In the genomic region with DNA sequence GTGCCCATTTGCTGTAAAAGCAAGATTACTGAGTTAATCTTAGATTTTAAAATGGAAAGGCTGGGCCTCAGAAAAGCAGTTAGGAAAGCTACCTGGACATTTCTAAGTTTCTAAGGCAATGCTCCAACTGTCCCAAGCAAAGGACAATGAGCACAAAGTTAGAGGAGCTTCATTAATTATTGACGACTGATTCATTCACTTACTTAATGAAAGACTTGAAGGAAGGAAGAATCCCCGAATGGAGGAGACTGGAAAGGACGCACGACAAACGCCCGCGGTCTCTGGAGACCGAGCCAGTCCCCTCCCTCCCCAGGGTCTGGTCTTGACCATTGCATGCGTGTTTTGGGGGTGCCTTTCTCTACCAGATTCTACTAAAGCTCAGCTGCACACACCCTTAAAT, we compare ENCODE assay signal across 23 cellular contexts. TPM values are rescaled to one million over a fixed set of nuclear protein-coding genes. Genes with fewer than 3 reads are reported as not detected.
A peak's percentile ranks its signal among the peaks of the same experiment; 100 is the strongest.
DNase-seq lines count a peak whose midpoint lies in the region; ATAC-seq, FAIRE-seq and TF ChIP-seq lines count a peak whose summit lies in the region.
"Had no signal": no experiment of that assay in that cellular context is flagged by ENCODE, and none has a peak within 500 bp of the region (broad histone marks: within the 10 kb centered on the region; RNA-seq: fewer than 3 reads in every experiment).

No MANE protein-coding gene starts in this region.

- H3K9me3 ChIP-seq in iPS-15b (ENCODE audit: control insufficient read depth, insufficient read depth, low read length) (no peaks in the 10 kb centered on the region), osteoblast (ENCODE audit: low read depth, low read length) (no peaks in the 10 kb centered on the region), H9 (ENCODE audit: control insufficient read depth, low read depth, low read length) (no peaks in the 10 kb centered on the region)
- H3K9me3 ChIP-seq: SJCRH30 had no signal

- no peak overlapping the region for H2BK12ac ChIP-seq in H9 (ENCODE audit: insufficient read length, low read depth, low read length)

- peaks cover 6% of the 10 kb centered on the region for H3K4me1 Mint-ChIP-seq in GM23338
- H3K4me1 Mint-ChIP-seq in H9: peaks cover 22 to 33% of the 10 kb centered on the region in 2 experiments
- H3K4me1 Mint-ChIP-seq: T-cell had no signal

- no peak; the same call in 2 of the 3 replicates for ATAC-seq in GM23338
- ATAC-seq: CD8-positive, alpha-beta T cell; T-cell had no signal

- H2BK15ac ChIP-seq in H9 (ENCODE audit: low read depth, low read length): no peak overlapping the region

- H3K4me2 ChIP-seq in GM23338: peak overlapping the region; percentile 28
- H3K4me2 ChIP-seq in osteoblast (ENCODE audit: insufficient read depth, low read length): peak overlapping the region; percentile 45
- H3K4me2 ChIP-seq in H9 (ENCODE audit: insufficient read depth, insufficient read length, low read length): no peak overlapping the region

- no peaks in the 10 kb centered on the region for H3F3A ChIP-seq in GM23338 (replicated peaks; ENCODE audit: low read depth)

- H3K9me2 ChIP-seq in GM23338 (ENCODE audit: insufficient read depth): peaks cover 3% of the 10 kb centered on the region

- H2AK5ac ChIP-seq in H9 (ENCODE audit: insufficient read length, low read length): no peak overlapping the region

- no peaks in the 10 kb centered on the region for H3K36me3 ChIP-seq in GM23338 (ENCODE audit: insufficient read depth)
- no peaks in the 10 kb centered on the region for H3K36me3 ChIP-seq in iPS-15b (ENCODE audit: control insufficient read depth, insufficient read depth, low read length)
- H3K36me3 ChIP-seq in osteoblast (ENCODE audit: insufficient read depth, low read length): no peaks in the 10 kb centered on the region
- H3K36me3 ChIP-seq: SJCRH30 had no signal

- H2BK5ac ChIP-seq in H9 (ENCODE audit: insufficient read length, low read length): no peak overlapping the region

- no peak for FAIRE-seq in GM12891 (lab: Jason Lieb, UNC)
- FAIRE-seq: GM19239, RCC 7860 had no signal

- no peak overlapping the region for H2BK120ac ChIP-seq in H9 (ENCODE audit: low read depth, low read length, poor library complexity, severe bottlenecking)

- H3K27me3 Mint-ChIP-seq in GM23338 (ENCODE audit: insufficient read depth, low read depth, poor library complexity) (no peaks in the 10 kb centered on the region), H9 (ENCODE audit: low read depth) (peaks cover 7% of the 10 kb centered on the region)

- no CpG with 5 or more reads among the region's 9 CpGs for WGBS in H9 (ENCODE audit: extremely low coverage, insufficient read length, low lambda C conversion rate)

- intact Hi-C loops in cardiac septum (cut with DNase I): no loop called here

- DNase-seq in GM23338 (ENCODE audit: low spot score): peak; percentile 25
- no peak for DNase-seq in osteoblast (ENCODE audit: insufficient read length, low spot score, missing footprints)
- no peak for DNase-seq in caudate nucleus (lab: John Stamatoyannopoulos, UW)
- DNase-seq in GM12891 (ENCODE audit: insufficient read length, low spot score): no peak
- no peak for DNase-seq in cardiac septum (ENCODE audit: low spot score)
- no peak for DNase-seq in H9
- DNase-seq: AML-193; C1 segment of cervical spinal cord; CD8-positive, alpha-beta T cell; GDM1; Karpas-422; MV-4-11; NCI-H1694 treated with DMSO at 0.1 percent for 48 hours; NCI-H2081 treated with DMSO at 0.1 percent for 48 hours; NCI-H2171 treated with DMSO at 0.1 percent for 48 hours; NCI-H524 treated with DMSO at 0.1 percent for 48 hours; NCI-H82; OCI-M1; SJCRH30; T-cell had no signal

- H3K36me3 Mint-ChIP-seq in GM23338 (ENCODE audit: low read depth) (no peaks in the 10 kb centered on the region), H9 (ENCODE audit: insufficient read depth in 1 of 3, low read depth in 3 of 3) (no peaks in the 10 kb centered on the region)
- H3K36me3 Mint-ChIP-seq: CD8-positive, alpha-beta T cell; T-cell had no signal

- no peak overlapping the region for H4K5ac ChIP-seq in H9 (ENCODE audit: insufficient read length, low read depth, low read length)

- no peaks in the 10 kb centered on the region for H4K20me1 ChIP-seq in GM23338 (replicated peaks; ENCODE audit: insufficient read depth)
- no peaks in the 10 kb centered on the region for H4K20me1 ChIP-seq in osteoblast (ENCODE audit: insufficient read depth, low read length)
- no peaks in the 10 kb centered on the region for H4K20me1 ChIP-seq in H9 (ENCODE audit: control insufficient read depth, insufficient read depth, insufficient read length)

- no peaks in the 10 kb centered on the region for H3K23me2 ChIP-seq in H9 (ENCODE audit: insufficient read length, low read depth, low read length, poor library complexity, severe bottlenecking)

- H3K9me3 Mint-ChIP-seq in GM23338 (no peaks in the 10 kb centered on the region), H9 (no peaks in the 10 kb centered on the region; a peak in 1 of 5 replicates)
- H3K9me3 Mint-ChIP-seq: CD8-positive, alpha-beta T cell; T-cell had no signal

- H3K79me2 ChIP-seq in GM23338 (replicated peaks; ENCODE audit: insufficient read depth) (no peaks in the 10 kb centered on the region), osteoblast (ENCODE audit: insufficient read depth, low read length) (no peaks in the 10 kb centered on the region), H9 (ENCODE audit: insufficient read depth, low read length) (no peaks in the 10 kb centered on the region)

- H3K27ac Mint-ChIP-seq in GM23338 (no peak overlapping the region), H9 (no peak overlapping the region)
- H3K27ac Mint-ChIP-seq: CD8-positive, alpha-beta T cell; T-cell had no signal

- H3K23ac ChIP-seq in H9 (ENCODE audit: insufficient read length, low read depth, low read length): no peak overlapping the region

- H3K27me3 ChIP-seq in GM23338 (ENCODE audit: insufficient read depth) (no peaks in the 10 kb centered on the region), iPS-15b (ENCODE audit: control insufficient read depth, insufficient read depth, low read length) (peaks cover 5% of the 10 kb centered on the region), osteoblast (ENCODE audit: insufficient read depth, low read length) (peaks cover 16% of the 10 kb centered on the region), H9 (ENCODE audit: insufficient read depth, low read length) (no peaks in the 10 kb centered on the region)
- H3K27me3 ChIP-seq: SJCRH30 had no signal

- H2BK20ac ChIP-seq in H9 (ENCODE audit: low read depth, low read length, poor library complexity, severe bottlenecking): no peak overlapping the region

- TF ChIP-seq POLR2A in GM12891 (IDR thresholded peaks at IDR 0.05; ENCODE audit: low read depth, low read length): no peak

- H3T11ph ChIP-seq in H9 (ENCODE audit: low read length): no peak overlapping the region

- H3K4me1 ChIP-seq in GM23338 (ENCODE audit: insufficient read depth) (peaks cover 19% of the 10 kb centered on the region; the same call in 1 of the 2 replicates), iPS-15b (ENCODE audit: control insufficient read depth, insufficient read depth, low read length) (peaks cover 3% of the 10 kb centered on the region), osteoblast (ENCODE audit: insufficient read depth, low read length) (no peaks in the 10 kb centered on the region), H9 (ENCODE audit: insufficient read depth, low read length) (no peaks in the 10 kb centered on the region)

- H3K14ac ChIP-seq in H9 (ENCODE audit: insufficient read depth, low read length): no peak overlapping the region

- H3K56ac ChIP-seq in H9 (ENCODE audit: insufficient read length, low read depth, low read length): no peak overlapping the region

- H3K4me3 Mint-ChIP-seq in GM23338 (no peak overlapping the region), H9 (no peak overlapping the region)
- H3K4me3 Mint-ChIP-seq: CD8-positive, alpha-beta T cell; T-cell had no signal

- H3K27ac ChIP-seq in GM23338 (ENCODE audit: low read depth) (no peak overlapping the region), osteoblast (ENCODE audit: low read depth, low read length) (no peak overlapping the region), caudate nucleus (ENCODE audit: low read depth, low read length) (no peak overlapping the region), H9 (ENCODE audit: insufficient read length, low read depth, low read length) (no peak overlapping the region)
- H3K27ac ChIP-seq: SJCRH30 had no signal

- TF ChIP-seq CTCF in GM23338 (conservative IDR thresholded peaks at IDR 0.05; ENCODE audit: low read depth in 2 of 2) (no peak), osteoblast (IDR thresholded peaks at IDR 0.05; ENCODE audit: extremely low read depth, low read depth, low read length) (no peak), H9 (conservative IDR thresholded peaks at IDR 0.05) (no peak)

- H3K9ac ChIP-seq in iPS-15b (ENCODE audit: low read depth, low read length) (peak overlapping the region; percentile 16), H9 (ENCODE audit: extremely low read depth, insufficient read length, low read length) (no peak overlapping the region)

- no peak overlapping the region for H4K8ac ChIP-seq in H9 (replicated peaks; ENCODE audit: insufficient read length, low read depth, low read length)

- peak overlapping the region; percentile 83 for H2AFZ ChIP-seq in GM23338
- H2AFZ ChIP-seq in osteoblast (ENCODE audit: low read length): no peak overlapping the region
- H2AFZ ChIP-seq in H9 (ENCODE audit: low read length): no peak overlapping the region

- H4K91ac ChIP-seq in H9 (ENCODE audit: insufficient read length, low read depth, low read length): no peak overlapping the region

- H3K4me3 ChIP-seq in GM23338: no peak overlapping the region; the same call in 1 of the 2 replicates
- H3K4me3 ChIP-seq in iPS-15b (ENCODE audit: low read depth, low read length): peak overlapping the region; percentile 30
- no peak overlapping the region for H3K4me3 ChIP-seq in osteoblast (ENCODE audit: insufficient read depth, low read length)
- H3K4me3 ChIP-seq: SJCRH30 had no signal

- no peak overlapping the region for H3K18ac ChIP-seq in H9 (ENCODE audit: insufficient read length, low read depth, low read length)

- no peak overlapping the region; the same call in 1 of the 2 replicates for H3K4ac ChIP-seq in H9 (ENCODE audit: low read depth, low read length)

- no peaks in the 10 kb centered on the region for H3K79me1 ChIP-seq in H9 (ENCODE audit: insufficient read depth, low read depth, low read length, poor library complexity, severe bottlenecking)

TF ChIP-seq in GM23338, 12 proteins besides CTCF, POLR2A, EP300 and RAD21 (continues in another document):
- TF ChIP-seq CREB1 (CRISPR knock-in tag; IDR thresholded peaks at IDR 0.05; ENCODE audit: low read depth): no peak

TF ChIP-seq in GM12891, 5 proteins besides CTCF, POLR2A, EP300 and RAD21 (continues in another document):
- no peak for TF ChIP-seq SPI1 (IDR thresholded peaks at IDR 0.05; ENCODE audit: low read depth, low read length)
- no peak for TF ChIP-seq PAX5 (IDR thresholded peaks at IDR 0.05; ENCODE audit: insufficient read depth, low read length, severe bottlenecking)
- TF ChIP-seq TAF1 (IDR thresholded peaks at IDR 0.05; ENCODE audit: low read depth, low read length): no peak
- no peak for TF ChIP-seq POLR2AphosphoS5 (IDR thresholded peaks at IDR 0.05; ENCODE audit: low read depth, low read length)

RNA-seq across cellular contexts. Expression of gene CTSL, which starts 44.7 kb away (rescaled TPM):
- 30.4 and 34.5 TPM in 2 replicates for total RNA-seq in GM23338 (2014; rRNA removed; shearing (Covaris generic))
- polyA plus RNA-seq in GM23338 (2016; fragmentation: Nextera tagmentation; extraction: Ambion mirVana): 34.5 and 35.3 TPM in 2 replicates
- total RNA-seq in osteoblast (384 and 396 TPM in 2 replicates), cardiac septum (116 TPM), H9 (2021) (28.9 and 33.4 TPM in 2 replicates)
- polyA plus RNA-seq in GM12891 (2012; ENCODE audit: low read depth, missing spikeins): not detected
